ENCODE assay signal across 28 cellular contexts in the genomic region with DNA sequence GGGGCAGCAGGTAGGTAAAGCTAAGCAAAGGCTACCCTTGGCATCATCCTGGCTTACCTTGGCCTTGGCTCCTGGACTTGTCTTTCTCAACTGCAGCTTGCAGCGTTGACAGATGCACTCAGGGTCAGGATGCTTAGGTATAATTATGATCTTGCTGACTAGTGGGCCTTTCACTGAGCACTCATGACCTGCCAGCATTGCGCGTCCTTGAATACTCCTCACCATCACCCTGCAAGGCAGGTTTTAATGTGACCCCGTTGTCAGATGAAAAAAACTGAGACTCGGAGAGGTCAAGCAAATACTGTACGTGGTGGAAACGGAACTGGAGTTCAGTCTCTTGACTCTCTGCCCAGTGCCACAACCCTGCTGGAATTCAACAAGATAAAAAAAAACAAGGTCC.
"Had no signal": no experiment of that assay in that cellular context is flagged by ENCODE, and none has a peak within 500 bp of the region (broad histone marks: within the 10 kb centered on the region; RNA-seq: fewer than 3 reads in every experiment).

No MANE protein-coding gene starts in this region.

- ATAC-seq: activated CD4-positive, alpha-beta T cell treated with anti-CD3 and anti-CD28 coated beads for 36 hours; activated CD8-positive, alpha-beta memory T cell treated with anti-CD3 and anti-CD28 coated beads, Interleukin-2, amount 10 ng/mL, durations not matched to agents 7 days and 5 days; activated CD8-positive, alpha-beta T cell treated with anti-CD3 and anti-CD28 coated beads, Interleukin-2, amount 10 ng/mL, durations not matched to agents 7 days and 5 days; activated naive CD8-positive, alpha-beta T cell treated with anti-CD3 and anti-CD28 coated beads, Interleukin-2, amount 50 U/mL, for 24 hours; body of pancreas had no signal

- FAIRE-seq: endometrium, endothelial cell of umbilical vein had no signal

- H3K36me3 ChIP-seq: adrenal gland, cardiac muscle cell, colonic mucosa had no signal

- H3K4me3 ChIP-seq: adrenal gland, body of pancreas, cardiac muscle cell, colonic mucosa had no signal

- H3K27me3 ChIP-seq: adrenal gland, body of pancreas, cardiac muscle cell, colonic mucosa had no signal

- DNase-seq: activated CD4-positive, alpha-beta memory T cell treated with anti-CD3 and anti-CD28 coated beads for 36 hours; activated CD4-positive, alpha-beta T cell treated with anti-CD3 and anti-CD28 coated beads for 36 hours; activated CD4-positive, alpha-beta T cell treated with anti-CD3 and anti-CD28 coated beads, Interleukin-2, amount 10 ng/mL, durations not matched to agents 24 days and 14 days; activated CD4-positive, CD25-positive, alpha-beta regulatory T cell; activated CD4-positive, CD25-positive, alpha-beta regulatory T cell treated with anti-CD3 and anti-CD28 coated beads, Interleukin-2, amount 50 U/mL, for 72 hours; activated CD8-positive, alpha-beta memory T cell treated with anti-CD3 and anti-CD28 coated beads, Interleukin-2, amount 10 ng/mL, durations not matched to agents 7 days and 5 days; activated CD8-positive, alpha-beta memory T cell treated with anti-CD3 and anti-CD28 coated beads, Interleukin-2, amount 50 U/mL, for 4 hours; activated CD8-positive, alpha-beta T cell treated with anti-CD3 and anti-CD28 coated beads, Interleukin-2, amount 10 ng/mL, durations not matched to agents 7 days and 5 days; activated effector memory CD4-positive, alpha-beta T cell treated with anti-CD3 and anti-CD28 coated beads, Interleukin-2, amount 50 U/mL, for 16 hours; activated naive CD4-positive, alpha-beta T cell treated with anti-CD3 and anti-CD28 coated beads for 36 hours; activated naive CD8-positive, alpha-beta T cell treated with anti-CD3 and anti-CD28 coated beads for 36 hours; activated naive CD8-positive, alpha-beta T cell treated with anti-CD3 and anti-CD28 coated beads, Interleukin-2, amount 50 U/mL, for 24 hours; activated T-cell treated with anti-CD3 and anti-CD28 coated beads, Interleukin-2, amount 50 U/mL, for 1 hour; activated T-cell treated with anti-CD3 and anti-CD28 coated beads, Interleukin-2, amount 50 U/mL, for 48 hours; adrenal gland; amygdala; aorta; body of pancreas; central memory CD4-positive, alpha-beta T cell; cerebellar nuclear complex; colonic mucosa; effector CD8-positive, alpha-beta T cell; foreskin fibroblast; head of caudate nucleus; T-helper 2 cell had no signal
